In the genomic region with DNA sequence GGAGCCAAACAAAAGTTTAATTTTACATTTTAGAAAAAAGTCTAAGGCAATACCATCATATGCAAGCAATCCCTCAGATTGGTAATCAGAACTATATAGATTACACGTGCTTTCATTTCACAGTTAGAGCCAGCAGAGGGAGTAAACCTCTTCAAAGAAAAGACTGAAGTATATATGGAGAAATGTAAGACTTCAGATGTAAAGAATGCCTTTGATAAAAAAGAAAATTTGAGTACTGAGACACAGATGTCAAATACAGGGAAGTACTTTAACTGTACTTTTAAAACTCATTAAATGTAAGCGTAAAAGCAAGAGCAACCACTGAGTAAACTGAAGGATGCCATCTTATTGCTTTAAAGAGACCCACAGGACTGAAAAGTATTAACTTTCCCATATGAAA, we compare ENCODE assay signal across 8 cellular contexts.
DNase-seq lines count a peak whose midpoint lies in the region; ATAC-seq, FAIRE-seq and TF ChIP-seq lines count a peak whose summit lies in the region.

No MANE protein-coding gene starts in this region.

- ATAC-seq in HG02610 (IDR thresholded peaks at IDR 0.05; ENCODE audit: unreplicated experiment), result peak; percentile 54

- H3K4me3 ChIP-seq in GM06990 (replicated peaks; ENCODE audit: low read depth, low read length), result no peak overlapping the region
- no peak overlapping the region for H3K4me3 ChIP-seq in skeletal muscle cell (ENCODE audit: low read depth, low read length)

- DNase-seq in ACHN (peak; percentile 74), GM06990 (ENCODE audit: extremely low read depth, insufficient read length) (peak; percentile 7), NCI-H1092 treated with DMSO at 0.1 percent for 48 hours (lab: John Stamatoyannopoulos, UW) (peak; percentile 53), fibroblast of the conjunctiva (ENCODE audit: low read depth) (peak; percentile 73), skeletal muscle cell (ENCODE audit: low read depth) (peak; percentile 40), GM12891 (ENCODE audit: insufficient read length, low spot score) (no peak)

- FAIRE-seq in TTC549 (lab: Jason Lieb, UNC) (peak; percentile 87), GM12891 (lab: Jason Lieb, UNC) (no peak)

- peaks cover 7% of the 10 kb centered on the region for H3K36me3 ChIP-seq in GM06990 (ENCODE audit: control insufficient read depth, insufficient read depth, low read length)

- H3K27me3 ChIP-seq in GM06990 (replicated peaks; ENCODE audit: control insufficient read depth, insufficient read depth, low read length), result no peaks in the 10 kb centered on the region

- TF ChIP-seq POLR2A in GM12891 (IDR thresholded peaks at IDR 0.05; ENCODE audit: low read depth, low read length), result no peak

- TF ChIP-seq CTCF in GM06990 (IDR thresholded peaks at IDR 0.05; ENCODE audit: insufficient read depth, low read length, poor library complexity, severe bottlenecking), result peak; percentile 55

- in situ Hi-C loops in ACHN (cut with HindIII; ENCODE audit: low pct_ligation_motif_present, low pct_unique_long_range_greater_than_20kb, low sequenced_read_pairs), result no loop called here

TF ChIP-seq in GM12891, 5 proteins besides CTCF, POLR2A, EP300 and RAD21:
- TF ChIP-seq TAF1 (IDR thresholded peaks at IDR 0.05; ENCODE audit: low read depth, low read length) (no peak), SPI1 (IDR thresholded peaks at IDR 0.05; ENCODE audit: low read depth, low read length) (no peak), PAX5 (IDR thresholded peaks at IDR 0.05; ENCODE audit: insufficient read depth, low read length, severe bottlenecking) (no peak), POLR2AphosphoS5 (IDR thresholded peaks at IDR 0.05; ENCODE audit: low read depth, low read length) (no peak), POU2F2 (IDR thresholded peaks at IDR 0.05; ENCODE audit: low read depth, low read length) (no peak)
TF ChIP-seq in GM12891: peak in this region for 0.
